ENCODE assay signal across 17 cellular contexts in genomic region chr11:134932761-134933160, GRCh38.
DNase-seq lines count a peak whose midpoint lies in the region; ATAC-seq and TF ChIP-seq lines count a peak whose summit lies in the region.
"Had no signal": no experiment of that assay in that cellular context is flagged by ENCODE, and none has a peak within 500 bp of the region (broad histone marks: within the 10 kb centered on the region; RNA-seq: fewer than 3 reads in every experiment).

No MANE protein-coding gene starts in this region.

- H3K9me3 Mint-ChIP-seq in MCF 10A (ENCODE audit: unreplicated experiment), result peaks cover 37% of the 10 kb centered on the region
- H3K9me3 Mint-ChIP-seq in type B pancreatic cell, result no peaks in the 10 kb centered on the region

- DNase-seq in MCF 10A (ENCODE audit: unreplicated experiment) (peak; percentile 21), breast epithelium (ENCODE audit: low spot score in 2 of 2) (no peak), LHCN-M2 (ENCODE audit: low read depth) (peak; percentile 17), astrocyte of the spinal cord (ENCODE audit: low read depth, low spot score) (peak; percentile 15), type B pancreatic cell (ENCODE audit: extremely low spot score, unreplicated experiment) (peak; percentile 15), DMS153 (lab: John Stamatoyannopoulos, UW) (no peak)
- DNase-seq: Calu3, KBM-7, MM.1S, NCI-H1436 treated with DMSO at 0.1 percent for 48 hours, NCI-H187 treated with DMSO at 0.1 percent for 48 hours, NCI-H2227 treated with DMSO at 0.1 percent for 48 hours, NCI-H526 treated with DMSO at 0.1 percent for 48 hours, SIG-M5, SW 1271 had no signal

- no peaks in the 10 kb centered on the region for H3K9me3 ChIP-seq in breast epithelium

- in situ Hi-C loops in astrocyte of the spinal cord (cut with HindIII; ENCODE audit: low sequenced_read_pairs), result no loop called here

- no peak for ATAC-seq in GM19452 (IDR thresholded peaks at IDR 0.05; ENCODE audit: unreplicated experiment)

- H3K27me3 ChIP-seq in breast epithelium, result no peaks in the 10 kb centered on the region

- TF ChIP-seq POLR2A in breast epithelium (IDR thresholded peaks at IDR 0.05), result no peak

- H3K4me3 ChIP-seq in breast epithelium (no peak overlapping the region), astrocyte of the spinal cord (ENCODE audit: low read depth, low read length) (no peak overlapping the region)
- H3K4me3 ChIP-seq: SK-N-MC had no signal

- H3K27ac Mint-ChIP-seq in MCF 10A (ENCODE audit: low read depth, unreplicated experiment), result no peak overlapping the region
- no peak overlapping the region for H3K27ac Mint-ChIP-seq in type B pancreatic cell

- TF ChIP-seq CTCF in MCF 10A (IDR thresholded peaks at IDR 0.05; ENCODE audit: unreplicated experiment) (no peak), breast epithelium (IDR thresholded peaks at IDR 0.05) (no peak), astrocyte of the spinal cord (IDR thresholded peaks at IDR 0.05; ENCODE audit: low read depth, low read length) (no peak), type B pancreatic cell (conservative IDR thresholded peaks at IDR 0.05) (no peak)

- POLR2A ChIA-PET in MCF 10A (lab: Yijun Ruan, JAX), result no interaction called here

- H3K27me3 Mint-ChIP-seq in MCF 10A (ENCODE audit: insufficient read depth, unreplicated experiment), result no peaks in the 10 kb centered on the region
- peaks cover 8% of the 10 kb centered on the region for H3K27me3 Mint-ChIP-seq in type B pancreatic cell

- BruUV-seq in MCF 10A (replicated peaks; lab: Mats Ljungman, UMichigan), result no TSS peak

- no peak overlapping the region for H3K27ac ChIP-seq in breast epithelium
- H3K27ac ChIP-seq: SK-N-MC had no signal

- intact Hi-C loops in MCF 10A (cut with micrococcal nuclease) (no loop called here), breast epithelium (cut with DNase I; ENCODE audit: low total_unique reads) (no loop called here)

- H3K4me1 ChIP-seq in breast epithelium, result no peaks in the 10 kb centered on the region

- H3K36me3 Mint-ChIP-seq in MCF 10A (ENCODE audit: insufficient read depth, unreplicated experiment) (peaks cover 5% of the 10 kb centered on the region), type B pancreatic cell (no peaks in the 10 kb centered on the region)

- H3K4me3 Mint-ChIP-seq in MCF 10A (ENCODE audit: unreplicated experiment) (no peak overlapping the region), type B pancreatic cell (no peak overlapping the region)

- H3K36me3 ChIP-seq in breast epithelium, result no peaks in the 10 kb centered on the region

- CTCF ChIA-PET in MCF 10A (lab: Yijun Ruan, JAX), result interaction anchor here (0.6 kb wide), 1 partner anchor 131 kb away, joined by 3 read pairs; no protein-coding TSS in a partner anchor

- H3K4me1 Mint-ChIP-seq in MCF 10A (ENCODE audit: insufficient read depth, unreplicated experiment) (no peaks in the 10 kb centered on the region), type B pancreatic cell (ENCODE audit: unreplicated experiment) (no peaks in the 10 kb centered on the region)

Comparison
In these comparisons a context has a peak if more than half of its experiments do, and no peak if none do; other contexts are left out.
1. DNase-seq: peak in MCF 10A (single experiment), LHCN-M2 (single experiment), astrocyte of the spinal cord (single experiment) and type B pancreatic cell (single experiment); none in breast epithelium (0 of 2) and DMS153 (single experiment).